ENCODE assay signal across 1 cellular context in the genomic region with DNA sequence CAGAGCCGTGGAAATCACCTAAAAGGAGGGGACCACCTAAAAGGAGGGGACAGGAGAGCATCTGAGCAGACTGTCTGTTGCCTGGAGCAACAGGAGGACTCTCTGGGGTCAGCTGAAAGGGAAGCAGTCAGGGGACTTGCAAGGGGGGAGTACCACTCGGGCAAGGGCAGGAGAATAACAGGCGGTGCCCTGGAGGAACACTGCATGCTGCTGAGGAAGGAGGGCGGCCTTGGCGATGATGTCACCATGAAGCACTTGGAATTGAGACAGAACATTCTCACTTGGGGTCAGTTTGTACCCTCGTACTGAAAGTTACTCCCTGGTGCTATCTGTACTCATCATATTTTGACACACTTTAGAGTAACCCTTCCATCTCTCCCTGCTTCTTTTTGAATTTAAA.
TF ChIP-seq lines count a peak whose summit lies in the region.

No MANE protein-coding gene starts in this region.

TF ChIP-seq in HepG2, 621 proteins besides CTCF, POLR2A, EP300 and RAD21:
- TF ChIP-seq ATF7 (IDR thresholded peaks at IDR 0.05) (peak; percentile 77), ATF7 (CRISPR knock-in tag; IDR thresholded peaks at IDR 0.05) (no peak), ZFP82 (CRISPR knock-in tag; IDR thresholded peaks at IDR 0.05; ENCODE audit: borderline replicate concordance) (no peak)
TF ChIP-seq in HepG2: peak in this region for 1.
